ENCODE assay signal across 8 cellular contexts in genomic region chr19:13597625-13598024, GRCh38.
DNase-seq lines count a peak whose midpoint lies in the region; ATAC-seq and TF ChIP-seq lines count a peak whose summit lies in the region.

No MANE protein-coding gene starts in this region.

- ATAC-seq in mucosa of descending colon (peak; percentile 84), HG02840 (IDR thresholded peaks at IDR 0.05; ENCODE audit: low FRiP score, unreplicated experiment) (no peak)

- H3K9me3 ChIP-seq in mucosa of descending colon = no peaks in the 10 kb centered on the region

- intact Hi-C loops in activated CD4-positive, alpha-beta memory T cell treated with anti-CD3 and anti-CD28 coated beads for 36 hours (cut with micrococcal nuclease) = loop anchor here (1.0 to 10.0 kb wide), 3 partner anchors 124 to 477 kb away; partner anchors contain the start of gene MISP3
- intact Hi-C loops in mucosa of descending colon (cut with DNase I, micrococcal nuclease) = loop anchor here (5.0 to 10.0 kb wide), 2 partner anchors 125 to 127 kb away; no protein-coding TSS in a partner anchor

- no peaks in the 10 kb centered on the region for H3K36me3 ChIP-seq in mucosa of descending colon (ENCODE audit: low read depth)

- H3K4me3 ChIP-seq in mucosa of descending colon = no peak overlapping the region

- H3K36me3 Mint-ChIP-seq in HFFc6 (ENCODE audit: low read depth) (no peaks in the 10 kb centered on the region), endothelial cell (ENCODE audit: low read depth, unreplicated experiment) (no peaks in the 10 kb centered on the region)
- H3K36me3 Mint-ChIP-seq in activated CD4-positive, alpha-beta memory T cell treated with anti-CD3 and anti-CD28 coated beads for 36 hours = no peaks in the 10 kb centered on the region

- TF ChIP-seq CTCF in C4-2B (conservative IDR thresholded peaks at IDR 0.05) (peak; percentile 53), HFFc6 (IDR thresholded peaks at IDR 0.05) (peak; percentile 82), endothelial cell (IDR thresholded peaks at IDR 0.05; ENCODE audit: unreplicated experiment) (peak; percentile 44), mucosa of descending colon (IDR thresholded peaks at IDR 0.05) (peak; percentile 27)

- CTCF ChIA-PET in activated CD4-positive, alpha-beta memory T cell treated with anti-CD3 and anti-CD28 coated beads for 36 hours (lab: Charles Lee) = interaction anchor here (0.6 to 3.6 kb wide), 7 partner anchors 9 to 267 kb away, joined by 3 to 17 read pairs (median 3); no protein-coding TSS in a partner anchor

- H3K4me3 Mint-ChIP-seq in HFFc6 = no peak overlapping the region
- no peak overlapping the region for H3K4me3 Mint-ChIP-seq in activated CD4-positive, alpha-beta memory T cell treated with anti-CD3 and anti-CD28 coated beads for 36 hours
- no peak overlapping the region for H3K4me3 Mint-ChIP-seq in endothelial cell (ENCODE audit: unreplicated experiment)

- no peak overlapping the region for H3K27ac ChIP-seq in C4-2B

- H3K4me1 Mint-ChIP-seq in HFFc6 (ENCODE audit: low read depth) = peaks cover 10% of the 10 kb centered on the region
- peaks cover 4% of the 10 kb centered on the region for H3K4me1 Mint-ChIP-seq in activated CD4-positive, alpha-beta memory T cell treated with anti-CD3 and anti-CD28 coated beads for 36 hours (ENCODE audit: low read depth)
- H3K4me1 Mint-ChIP-seq in endothelial cell (ENCODE audit: unreplicated experiment) = no peaks in the 10 kb centered on the region

- no peaks in the 10 kb centered on the region for H3K9me3 Mint-ChIP-seq in HFFc6
- no peaks in the 10 kb centered on the region for H3K9me3 Mint-ChIP-seq in activated CD4-positive, alpha-beta memory T cell treated with anti-CD3 and anti-CD28 coated beads for 36 hours
- no peaks in the 10 kb centered on the region for H3K9me3 Mint-ChIP-seq in endothelial cell (ENCODE audit: unreplicated experiment)

- peaks cover 2% of the 10 kb centered on the region; the same call in 1 of the 2 replicates for H3K27me3 Mint-ChIP-seq in HFFc6 (ENCODE audit: insufficient read depth)
- peaks cover 10% of the 10 kb centered on the region for H3K27me3 Mint-ChIP-seq in activated CD4-positive, alpha-beta memory T cell treated with anti-CD3 and anti-CD28 coated beads for 36 hours
- H3K27me3 Mint-ChIP-seq in endothelial cell (ENCODE audit: unreplicated experiment) = peaks cover 2% of the 10 kb centered on the region

- H3K27ac Mint-ChIP-seq in HFFc6 = no peak overlapping the region
- no peak overlapping the region for H3K27ac Mint-ChIP-seq in activated CD4-positive, alpha-beta memory T cell treated with anti-CD3 and anti-CD28 coated beads for 36 hours
- H3K27ac Mint-ChIP-seq in endothelial cell (ENCODE audit: unreplicated experiment) = no peak overlapping the region

- POLR2A ChIA-PET in activated CD4-positive, alpha-beta memory T cell treated with anti-CD3 and anti-CD28 coated beads for 36 hours (lab: Charles Lee) = no interaction called here

- H3K4me1 ChIP-seq in mucosa of descending colon (ENCODE audit: low read depth) = no peaks in the 10 kb centered on the region

- DNase-seq in HFFc6 (peak; percentile 57), NCI-H69 (lab: John Stamatoyannopoulos, UW) (peak; percentile 91), endothelial cell (ENCODE audit: low spot score) (peak; percentile 55), mucosa of descending colon (peak in 1 of 3 donors; percentile 60)
- peak; percentile 66 for DNase-seq in activated CD4-positive, alpha-beta memory T cell treated with anti-CD3 and anti-CD28 coated beads for 36 hours
- DNase-seq in stimulated activated naive CD4-positive, alpha-beta T cell (lab: John Stamatoyannopoulos, UW) = peak in 5 of 6 experiments; percentile 2 to 40 (median 31)

Comparison
In these comparisons a context has a peak if more than half of its experiments do, and no peak if none do; other contexts are left out.
1. CTCF ChIP-seq: peak in every context shown above with its lines; median percentile 82 in HFFc6; 53 in C4-2B; 44 in endothelial cell; 27 in mucosa of descending colon.